ENCODE assay signal across 28 cellular contexts in the genomic region with DNA sequence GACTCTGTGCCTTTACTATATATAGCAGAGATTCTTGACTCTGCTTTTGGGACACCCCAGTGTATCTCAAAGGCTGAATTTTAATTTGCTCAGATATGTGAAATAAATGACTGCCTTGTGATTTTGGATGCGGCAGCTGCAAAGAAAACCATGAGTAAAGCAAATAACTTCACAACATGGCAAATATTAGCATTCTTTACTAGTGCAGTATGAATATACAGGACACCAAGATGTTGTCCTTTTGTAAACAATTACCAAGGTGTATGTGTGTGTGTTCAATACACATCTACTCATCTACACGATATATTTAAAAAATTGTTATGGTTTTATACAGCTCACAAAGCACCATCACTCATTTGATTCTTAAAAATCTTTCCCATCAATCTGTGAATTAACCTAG.
"Had no signal": no experiment of that assay in that cellular context is flagged by ENCODE, and none has a peak within 500 bp of the region (broad histone marks: within the 10 kb centered on the region; RNA-seq: fewer than 3 reads in every experiment).

No MANE protein-coding gene starts in this region.

- H3K4me3 ChIP-seq: left lung, lung, pancreas, prostate gland, skin epidermis, stomach, testis, thyroid gland, transverse colon, upper lobe of left lung, vagina had no signal

- H3K4me1 ChIP-seq: left lung, pancreas, prostate gland, stomach, testis, thyroid gland, transverse colon, upper lobe of left lung, vagina had no signal

- H3K9me3 ChIP-seq: pancreas, prostate gland, stomach, testis, thyroid gland, transverse colon, upper lobe of left lung, vagina had no signal

- ATAC-seq: left colon; left lung; naive thymus-derived CD8-positive, alpha-beta T cell; pancreas; right cardiac atrium; sciatic nerve; stimulated activated naive CD8-positive, alpha-beta T cell treated with anti-CD3 and anti-CD28 coated beads, Interleukin-15, Interleukin-2, amounts not matched to agents 100 U/mL and 50 U/mL, for 24 hours had no signal

- H3K27me3 ChIP-seq: left lung, pancreas, stomach, testis, thyroid gland, transverse colon, upper lobe of left lung, vagina had no signal

- DNase-seq: hippocampal formation; immature natural killer cell; kidney; left colon; left lung; midbrain; naive thymus-derived CD8-positive, alpha-beta T cell; nucleus accumbens; pancreas; posterior cingulate gyrus; retina; right cardiac atrium; stimulated activated CD4-positive, alpha-beta T cell treated with anti-CD3 and anti-CD28 coated beads, Interleukin-12 subunit alpha, Interleukin-12 subunit beta, amount 100 ng/mL, for 4 hours; stimulated activated CD4-positive, alpha-beta T cell treated with anti-CD3 and anti-CD28 coated beads, Interleukin-15, amount 100 ng/mL, for 24 hours; stimulated activated CD4-positive, alpha-beta T cell treated with anti-CD3 and anti-CD28 coated beads, Interleukin-2, amount 100 ng/mL, for 24 hours; stimulated activated CD4-positive, alpha-beta T cell treated with anti-CD3 and anti-CD28 coated beads, Interleukin-4, amount 100 ng/mL, for 1 hour; stimulated activated naive B cell treated with anti-CD40 and anti-IgM and Interleukin-4, amounts not matched to agents 10 μg/mL and 1 μg/mL and 100 μg/mL, for 72 hours; stimulated activated naive CD8-positive, alpha-beta T cell treated with anti-CD3 and anti-CD28 coated beads, Interleukin-15, Interleukin-2, amounts not matched to agents 100 U/mL and 50 U/mL, for 24 hours; stomach; testis; thyroid gland; transverse colon; upper lobe of left lung had no signal

- H3K27ac ChIP-seq: left lung, pancreas, prostate gland, skin epidermis, stomach, testis, thyroid gland, transverse colon, upper lobe of left lung, vagina had no signal

- H3K36me3 ChIP-seq: left lung, pancreas, prostate gland, stomach, thyroid gland, transverse colon, upper lobe of left lung, vagina had no signal
